Comparison of ENCODE assay signal across 10 cellular contexts in the genomic region with DNA sequence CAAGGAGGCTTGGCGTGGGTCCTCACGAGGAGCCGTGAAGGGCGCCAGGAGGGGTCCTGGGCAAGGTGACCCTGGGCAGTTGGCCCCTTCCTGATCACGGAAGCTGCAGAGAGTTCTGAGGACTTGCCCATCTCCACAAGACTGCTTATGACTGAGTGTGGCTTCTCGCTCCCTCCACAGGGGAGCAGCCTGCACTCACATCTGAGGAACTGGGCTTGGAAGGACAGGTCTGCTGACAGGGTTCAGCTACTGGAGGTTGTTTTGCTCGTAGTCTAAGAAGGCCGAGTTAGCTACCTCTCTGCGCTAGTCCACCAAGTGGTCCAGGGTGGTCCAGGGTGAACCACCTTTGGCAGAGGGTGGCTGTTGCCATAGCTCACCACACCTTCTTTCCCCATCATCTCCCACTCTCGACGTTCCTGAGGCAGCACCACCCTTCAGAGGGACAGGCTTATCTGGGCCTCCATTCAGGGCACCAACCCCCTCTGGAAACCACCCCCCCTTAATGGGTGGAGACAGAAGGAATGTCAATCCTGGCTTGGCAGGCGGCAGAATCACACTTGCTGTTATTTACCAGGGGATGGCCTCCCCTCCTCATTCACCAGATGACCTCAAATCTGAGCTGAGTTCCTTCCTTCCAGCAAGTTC. TPM values are rescaled to one million over a fixed set of nuclear protein-coding genes. Genes with fewer than 3 reads are reported as not detected.
DNase-seq lines count a peak whose midpoint lies in the region; ATAC-seq and TF ChIP-seq lines count a peak whose summit lies in the region.
"Had no signal": no experiment of that assay in that cellular context is flagged by ENCODE, and none has a peak within 500 bp of the region (broad histone marks: within the 10 kb centered on the region; RNA-seq: fewer than 3 reads in every experiment).

No MANE protein-coding gene starts in this region.

- BruUV-seq in PC-9 (replicated peaks; lab: Mats Ljungman, UMichigan): no TSS peak

- no peak overlapping the region for H2AFZ ChIP-seq in PC-9

- peak; percentile 22 for DNase-seq in UCSD-AML1 (lab: John Stamatoyannopoulos, UW; ENCODE audit: unreplicated experiment)
- DNase-seq in foreskin keratinocyte: no peak
- DNase-seq in PC-9: no peak
- DNase-seq in coronary artery (ENCODE audit: low spot score): no peak
- DNase-seq: activated CD4-positive, CD25-positive, alpha-beta regulatory T cell treated with anti-CD3 and anti-CD28 coated beads, Interleukin-2, amount 50 U/mL, for 72 hours; IMR-90 had no signal

- no peaks in the 10 kb centered on the region for H3K79me2 ChIP-seq in PC-9 (ENCODE audit: low read depth)

- H3K27ac ChIP-seq in foreskin keratinocyte (no peak overlapping the region), skin epidermis (peak overlapping the region in 16 of 21 experiments; percentile 4 to 92 (median 68)), PC-9 (no peak overlapping the region), coronary artery (peak overlapping the region in 1 of 2 donors; percentile 89)

- no peaks in the 10 kb centered on the region for H3F3A ChIP-seq in PC-9 (ENCODE audit: insufficient read depth, low read depth)

- H3K4me1 ChIP-seq in foreskin keratinocyte (no peaks in the 10 kb centered on the region), PC-9 (replicated peaks; ENCODE audit: insufficient read depth) (no peaks in the 10 kb centered on the region)

- H3K4me3 ChIP-seq in skin epidermis (no peak overlapping the region), PC-9 (no peak overlapping the region), coronary artery (no peak overlapping the region)

- no peaks in the 10 kb centered on the region for H4K20me1 ChIP-seq in PC-9 (ENCODE audit: insufficient read depth)

- no peak overlapping the region for H3K4me2 ChIP-seq in PC-9

- H3K36me3 ChIP-seq in PC-9 (ENCODE audit: low read depth): no peaks in the 10 kb centered on the region

- H3K27me3 ChIP-seq in foreskin keratinocyte (no peaks in the 10 kb centered on the region), PC-9 (ENCODE audit: insufficient read depth, low read depth) (no peaks in the 10 kb centered on the region)

- POLR2A ChIA-PET in PC-9 (lab: Charles Lee; ENCODE audit: unreplicated experiment): no interaction called here

- ATAC-seq in foreskin keratinocyte (no peak), HG02938 (IDR thresholded peaks at IDR 0.05; ENCODE audit: unreplicated experiment) (no peak), GM18870 (IDR thresholded peaks at IDR 0.05; ENCODE audit: unreplicated experiment) (no peak)

- no peaks in the 10 kb centered on the region for H3K9me2 ChIP-seq in PC-9 (ENCODE audit: insufficient read depth)

- H3K9me3 ChIP-seq in PC-9 (ENCODE audit: insufficient read depth, low read depth): no peaks in the 10 kb centered on the region

- CTCF ChIA-PET in PC-9 (lab: Charles Lee): interaction anchor here (1.1 kb wide), 1 partner anchor 39 kb away, joined by 3 read pairs; no protein-coding TSS in a partner anchor

- TF ChIP-seq CTCF in GM12873 (IDR thresholded peaks at IDR 0.05; ENCODE audit: insufficient read depth, low read depth, low read length, missing control alignments) (peak; percentile 22), foreskin keratinocyte (conservative IDR thresholded peaks at IDR 0.05) (peak; percentile 25), PC-9 (conservative IDR thresholded peaks at IDR 0.05) (no peak), coronary artery (IDR thresholded peaks at IDR 0.05) (no peak)

- intact Hi-C loops in PC-9 (cut with micrococcal nuclease; ENCODE audit: unreplicated experiment): no loop called here

RNA-seq across cellular contexts. Expression of gene FAM53B, which starts 38.2 kb away (rescaled TPM):
- total RNA-seq in foreskin keratinocyte: 17.3 and 17.5 TPM in 2 replicates
- 6.0 and 6.6 TPM in 2 replicates for polyA plus RNA-seq in foreskin keratinocyte
- total RNA-seq in PC-9 (2021): 9.0 and 9.8 TPM in 2 replicates

Comparison
In these comparisons a context has a peak if more than half of its experiments do, and no peak if none do; other contexts are left out.
1. CTCF ChIP-seq: peak in GM12873 (single experiment) and foreskin keratinocyte (single experiment); none in PC-9 (single experiment) and coronary artery (single experiment).
2. H3K27ac ChIP-seq: peak in skin epidermis (16 of 21); none in foreskin keratinocyte (single experiment) and PC-9 (single experiment).